In genomic region chr22:39078329-39078728, GRCh38 we compare ENCODE assay signal across 14 cellular contexts. TPM values are rescaled to one million over a fixed set of nuclear protein-coding genes. Genes with fewer than 3 reads are reported as not detected.
A peak's percentile ranks its signal among the peaks of the same experiment; 100 is the strongest.
DNase-seq lines count a peak whose midpoint lies in the region; TF ChIP-seq lines count a peak whose summit lies in the region.
"Had no signal": no experiment of that assay in that cellular context is flagged by ENCODE, and none has a peak within 500 bp of the region (broad histone marks: within the 10 kb centered on the region; RNA-seq: fewer than 3 reads in every experiment).

No MANE protein-coding gene starts in this region.

- H3K4me3 ChIP-seq in MM.1S (ENCODE audit: low read length) (0 out of 2 replicates have a peak overlapping the region, but pooled peaks have one; percentile 91), stomach (peak overlapping the region in 1 of 4 donors; percentile 61)

- H3K36me3 ChIP-seq in MM.1S (replicated peaks; ENCODE audit: insufficient read depth, low read length) (no peaks in the 10 kb centered on the region), stomach (peaks cover 0 to 26% (median 21%) of the 10 kb centered on the region in 4 donors)

- H3K27me3 ChIP-seq in MM.1S (replicated peaks; ENCODE audit: insufficient read depth, low read length) (no peaks in the 10 kb centered on the region), stomach (no peaks in the 10 kb centered on the region)

- peak overlapping the region; percentile 94 for H3K4me3 Mint-ChIP-seq in activated naive CD4-positive, alpha-beta T cell treated with anti-CD3 and anti-CD28 coated beads, Interleukin-2, amount 10 ng/mL, durations not matched to agents 7 days and 5 days
- no peak overlapping the region for H3K4me3 Mint-ChIP-seq in dendritic cell treated with granulocyte-macrophage colony-stimulating factor and Interleukin-4, amounts not matched to agents 40 ng/mL and 50 ng/mL, for 4 days
- H3K4me3 Mint-ChIP-seq in glutamatergic neuron (ENCODE audit: unreplicated experiment): no peak overlapping the region

- no peaks in the 10 kb centered on the region for H3K9me3 Mint-ChIP-seq in activated naive CD4-positive, alpha-beta T cell treated with anti-CD3 and anti-CD28 coated beads, Interleukin-2, amount 10 ng/mL, durations not matched to agents 7 days and 5 days
- H3K9me3 Mint-ChIP-seq in dendritic cell treated with granulocyte-macrophage colony-stimulating factor and Interleukin-4, amounts not matched to agents 40 ng/mL and 50 ng/mL, for 4 days: no peaks in the 10 kb centered on the region
- H3K9me3 Mint-ChIP-seq in glutamatergic neuron (ENCODE audit: unreplicated experiment): no peaks in the 10 kb centered on the region
- H3K9me3 Mint-ChIP-seq: type B pancreatic cell had no signal

- H3K27ac Mint-ChIP-seq in activated naive CD4-positive, alpha-beta T cell treated with anti-CD3 and anti-CD28 coated beads, Interleukin-2, amount 10 ng/mL, durations not matched to agents 7 days and 5 days: peak overlapping the region; percentile 89
- H3K27ac Mint-ChIP-seq in dendritic cell treated with granulocyte-macrophage colony-stimulating factor and Interleukin-4, amounts not matched to agents 40 ng/mL and 50 ng/mL, for 4 days: peak overlapping the region; percentile 94
- H3K27ac Mint-ChIP-seq in glutamatergic neuron (ENCODE audit: unreplicated experiment): no peak overlapping the region
- H3K27ac Mint-ChIP-seq: type B pancreatic cell had no signal

- peak overlapping the region; percentile 76; the same call in 1 of the 2 replicates for H3K4me2 ChIP-seq in MM.1S (ENCODE audit: low read depth, low read length)

- peaks cover 64% of the 10 kb centered on the region for H3K4me1 Mint-ChIP-seq in activated naive CD4-positive, alpha-beta T cell treated with anti-CD3 and anti-CD28 coated beads, Interleukin-2, amount 10 ng/mL, durations not matched to agents 7 days and 5 days
- H3K4me1 Mint-ChIP-seq in dendritic cell treated with granulocyte-macrophage colony-stimulating factor and Interleukin-4, amounts not matched to agents 40 ng/mL and 50 ng/mL, for 4 days (ENCODE audit: low read depth): peaks cover 32% of the 10 kb centered on the region
- peaks cover 6% of the 10 kb centered on the region for H3K4me1 Mint-ChIP-seq in glutamatergic neuron (ENCODE audit: low read depth, unreplicated experiment)

- no peak for TF ChIP-seq CTCF in MM.1S (IDR thresholded peaks at IDR 0.05; ENCODE audit: low read length)
- TF ChIP-seq CTCF in stomach (IDR thresholded peaks at IDR 0.05): no peak
- TF ChIP-seq CTCF in glutamatergic neuron (IDR thresholded peaks at IDR 0.05; ENCODE audit: partially characterized antibody, unreplicated experiment): no peak

- H2AFZ ChIP-seq in MM.1S (ENCODE audit: low read length): no peak overlapping the region

- 81 to 90% (median 82%) methylated on average over 8 of the region's 8 CpGs for WGBS in stomach, 5 donors

- H3K9me3 ChIP-seq in MM.1S (replicated peaks; ENCODE audit: insufficient read depth, low read length) (no peaks in the 10 kb centered on the region), stomach (no peaks in the 10 kb centered on the region)
- H3K9me3 ChIP-seq: psoas muscle had no signal

- no peaks in the 10 kb centered on the region for H3K27me3 Mint-ChIP-seq in activated naive CD4-positive, alpha-beta T cell treated with anti-CD3 and anti-CD28 coated beads, Interleukin-2, amount 10 ng/mL, durations not matched to agents 7 days and 5 days
- H3K27me3 Mint-ChIP-seq in dendritic cell treated with granulocyte-macrophage colony-stimulating factor and Interleukin-4, amounts not matched to agents 40 ng/mL and 50 ng/mL, for 4 days: no peaks in the 10 kb centered on the region
- H3K27me3 Mint-ChIP-seq in glutamatergic neuron (ENCODE audit: unreplicated experiment): peaks cover 11% of the 10 kb centered on the region
- H3K27me3 Mint-ChIP-seq: type B pancreatic cell had no signal

- H3K79me2 ChIP-seq in MM.1S (ENCODE audit: low read length): peaks cover 34% of the 10 kb centered on the region

- CTCF ChIA-PET in activated naive CD4-positive, alpha-beta T cell treated with anti-CD3 and anti-CD28 coated beads, Interleukin-2, amount 10 ng/mL, durations not matched to agents 7 days and 5 days (lab: Charles Lee): interaction anchor here (0.6 to 1.0 kb wide), 2 partner anchors 39 to 44 kb away, joined by 4 to 5 read pairs; no protein-coding TSS in a partner anchor

- intact Hi-C loops in dendritic cell treated with granulocyte-macrophage colony-stimulating factor and Interleukin-4, amounts not matched to agents 40 ng/mL and 50 ng/mL, for 4 days (cut with micrococcal nuclease): no loop called here
- intact Hi-C loops in stomach (cut with DNase I; ENCODE audit: low total_unique reads): no loop called here

- DNase-seq in activated naive CD4-positive, alpha-beta T cell treated with anti-CD3 and anti-CD28 coated beads, Interleukin-2, amount 10 ng/mL, durations not matched to agents 7 days and 5 days: no peak
- no peak for DNase-seq in activated naive CD4-positive, alpha-beta T cell (lab: John Stamatoyannopoulos, UW)
- DNase-seq in MM.1S (no peak), stomach (no peak), glutamatergic neuron (no peak), NCI-H2171 treated with DMSO at 0.1 percent for 48 hours (lab: John Stamatoyannopoulos, UW) (no peak), erythroblast (lab: John Stamatoyannopoulos, UW) (no peak)
- DNase-seq: cerebellar nuclear complex, NCI-H2171, OCI-M1 had no signal

- H3F3A ChIP-seq in MM.1S (ENCODE audit: insufficient read depth, low read length): peaks cover 18% of the 10 kb centered on the region

- H4K20me1 ChIP-seq in MM.1S (ENCODE audit: insufficient read depth, low read length): no peaks in the 10 kb centered on the region

- no peaks in the 10 kb centered on the region for H3K9me2 ChIP-seq in MM.1S (replicated peaks; ENCODE audit: insufficient read depth, low read length)

- TF ChIP-seq POLR2A in stomach (IDR thresholded peaks at IDR 0.05): no peak
- no peak for TF ChIP-seq POLR2A in erythroblast (IDR thresholded peaks at IDR 0.05; ENCODE audit: low read length)

- peaks cover 36% of the 10 kb centered on the region for H3K36me3 Mint-ChIP-seq in activated naive CD4-positive, alpha-beta T cell treated with anti-CD3 and anti-CD28 coated beads, Interleukin-2, amount 10 ng/mL, durations not matched to agents 7 days and 5 days
- H3K36me3 Mint-ChIP-seq in dendritic cell treated with granulocyte-macrophage colony-stimulating factor and Interleukin-4, amounts not matched to agents 40 ng/mL and 50 ng/mL, for 4 days (ENCODE audit: low read depth): peaks cover 49% of the 10 kb centered on the region
- H3K36me3 Mint-ChIP-seq in glutamatergic neuron (ENCODE audit: unreplicated experiment): no peaks in the 10 kb centered on the region
- H3K36me3 Mint-ChIP-seq: type B pancreatic cell had no signal

- no peak overlapping the region for H3K9ac ChIP-seq in MM.1S (ENCODE audit: low read length)

- H3K4me1 ChIP-seq in MM.1S (ENCODE audit: low read length) (peaks cover 9% of the 10 kb centered on the region), stomach (peaks cover 6 to 16% (median 12%) of the 10 kb centered on the region in 4 donors)
- H3K4me1 ChIP-seq: psoas muscle had no signal

- no peak overlapping the region for H3K27ac ChIP-seq in MM.1S (ENCODE audit: low read length)
- peak overlapping the region in 3 of 5 donors; percentile 1 to 87 (median 20) for H3K27ac ChIP-seq in stomach
- H3K27ac ChIP-seq: psoas muscle had no signal

- no peak for TF ChIP-seq EP300 in stomach (IDR thresholded peaks at IDR 0.05)

RNA-seq across cellular contexts. Expression of gene APOBEC3G, which starts 1.3 kb away (rescaled TPM):
- total RNA-seq in stomach (10 to 100 TPM in 1 of 5 donors, 1 to 10 TPM in 2, under 1 TPM in 1, not detected in 1; 0.45 to 19.6 (median 3.6) TPM), glutamatergic neuron (ENCODE audit: unreplicated experiment) (1.0 TPM)
- polyA plus RNA-seq in stomach: 1 to 10 TPM; 4.1 to 9.3 (median 7.0) TPM

RNA-seq across cellular contexts. Expression of gene APOBEC3H, which starts 18.7 kb away (rescaled TPM):
- 1 to 10 TPM in 1 of 5 donors, not detected in 4; 7.8 TPM for total RNA-seq in stomach
- under 1 TPM in 1 of 3 donors, not detected in 2; 0.63 TPM for polyA plus RNA-seq in stomach
- total RNA-seq in glutamatergic neuron (ENCODE audit: unreplicated experiment): not detected
- total RNA-seq: Daoy, psoas muscle had no signal

RNA-seq across cellular contexts. Expression of gene APOBEC3F, which starts 37.7 kb away (rescaled TPM):
- total RNA-seq in stomach (1 to 10 TPM in 3 of 5 donors, under 1 TPM in 1, not detected in 1; 0.89 to 4.1 (median 2.3) TPM), glutamatergic neuron (ENCODE audit: unreplicated experiment) (2.8 TPM)
- 1 to 10 TPM; 4.1 to 8.2 (median 4.6) TPM for polyA plus RNA-seq in stomach

RNA-seq across cellular contexts. Expression of gene APOBEC3D, which starts 57.4 kb away (rescaled TPM):
- total RNA-seq in stomach: 1 to 10 TPM in 3 of 5 donors, under 1 TPM in 1, not detected in 1; 0.29 to 5.3 (median 2.4) TPM
- 1 to 10 TPM; 1.3 to 3.3 (median 2.9) TPM for polyA plus RNA-seq in stomach
- total RNA-seq in glutamatergic neuron (ENCODE audit: unreplicated experiment): 0.64 TPM
